8 cellular contexts compared by ENCODE assay signal in the genomic region with DNA sequence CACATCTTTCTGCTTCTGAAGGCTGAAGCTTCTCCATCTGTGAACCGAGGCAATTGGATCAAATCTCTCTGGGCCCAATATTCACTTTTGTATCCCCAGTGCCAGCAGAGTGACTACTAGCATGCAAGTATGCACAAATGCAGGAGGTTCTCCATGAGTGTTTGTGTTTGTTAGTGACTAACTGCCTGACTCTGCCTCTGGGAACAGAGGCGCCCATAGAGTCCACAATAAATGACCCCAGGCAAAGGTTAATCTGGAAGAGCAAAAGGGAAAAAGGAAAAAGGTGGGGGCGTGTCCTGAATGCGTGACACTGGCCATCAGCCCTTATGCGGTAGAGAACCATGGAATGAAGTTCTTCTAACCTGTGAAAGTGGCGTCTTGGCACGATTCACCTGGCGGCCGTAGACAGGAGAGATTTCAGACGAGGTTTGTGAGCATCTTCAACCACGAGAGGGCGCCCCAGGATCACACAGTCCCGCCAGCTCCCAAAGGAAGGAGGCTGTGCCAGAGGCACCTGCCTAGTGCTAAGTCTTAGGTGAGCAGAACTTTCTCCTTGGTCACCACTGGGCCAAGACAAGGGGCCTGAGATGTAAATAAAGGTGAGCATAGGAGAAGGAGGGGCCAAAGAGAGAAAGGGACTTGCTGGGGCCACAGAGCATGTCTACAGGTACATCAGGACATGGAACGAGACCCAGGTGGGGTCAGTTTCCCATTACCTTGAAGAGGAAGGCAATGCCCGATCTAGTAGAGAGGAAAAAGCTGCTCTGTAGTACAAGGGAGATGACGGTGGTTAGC. TPM values are rescaled to one million over a fixed set of nuclear protein-coding genes. Genes with fewer than 3 reads are reported as not detected.
DNase-seq lines count a peak whose midpoint lies in the region; ATAC-seq, FAIRE-seq and TF ChIP-seq lines count a peak whose summit lies in the region.

No MANE protein-coding gene starts in this region.

- intact Hi-C loops in HepG2 (cut with micrococcal nuclease; ENCODE audit: unreplicated experiment) = loop anchor here (1.0 to 5.0 kb wide), 3 partner anchors 79 to 174 kb away; no protein-coding TSS in a partner anchor

- H3K4me1 ChIP-seq in BLaER1 treated with 17β-estradiol and CSF1 and Interleukin-3, amounts not matched to agents 10 nM and 100 nM = peaks cover 0 to 17% (median 13%) of the 10 kb centered on the region in 10 experiments; a peak in 16 of 20 replicates
- H3K4me1 ChIP-seq in HepG2 (ENCODE audit: insufficient read depth, low read length) = peaks cover 33% of the 10 kb centered on the region

- TF ChIP-seq CTCF in HFFc6 (IDR thresholded peaks at IDR 0.05) = peak; percentile 96
- peak; percentile 94 for TF ChIP-seq CTCF in chondrocyte (IDR thresholded peaks at IDR 0.05)
- peak; percentile 96 for TF ChIP-seq CTCF in HepG2 (CRISPR knock-in tag; IDR thresholded peaks at IDR 0.05)

- no peaks in the 10 kb centered on the region for H3K79me2 ChIP-seq in HepG2 (ENCODE audit: insufficient read depth, low read length)

- H3K9me3 Mint-ChIP-seq in HFFc6 (no peaks in the 10 kb centered on the region), chondrocyte (ENCODE audit: low read depth) (no peaks in the 10 kb centered on the region)

- H3K9ac ChIP-seq in BLaER1 treated with 17β-estradiol and CSF1 and Interleukin-3, amounts not matched to agents 10 nM and 100 nM = no peak overlapping the region
- H3K9ac ChIP-seq in HepG2 (ENCODE audit: insufficient read depth, low read depth, low read length) = no peak overlapping the region

- H3K27ac ChIP-seq in BLaER1 treated with 17β-estradiol and CSF1 and Interleukin-3, amounts not matched to agents 10 nM and 100 nM = no peak overlapping the region
- H3K27ac ChIP-seq in HepG2 (ENCODE audit: extremely low read length, insufficient read depth, low read length) = no peak overlapping the region

- POLR2A ChIA-PET in HepG2 (lab: Yijun Ruan, JAX) = interaction anchor here (1.5 kb wide), 1 partner anchor 79 kb away, joined by 8 read pairs; no protein-coding TSS in a partner anchor

- H3K27me3 Mint-ChIP-seq in HFFc6 (ENCODE audit: insufficient read depth) = no peaks in the 10 kb centered on the region; the same call in 1 of the 2 replicates
- no peaks in the 10 kb centered on the region for H3K27me3 Mint-ChIP-seq in chondrocyte (ENCODE audit: low read depth)

- DNase-seq in HFFc6 (peak; percentile 48), NCI-H345 (lab: John Stamatoyannopoulos, UW) (peak; percentile 79), chondrocyte (ENCODE audit: low spot score) (no peak), HepG2 (ENCODE audit: low spot score) (peak; percentile 67)
- peak; percentile 87 to 89 for DNase-seq in activated CD4-positive, alpha-beta T cell treated with anti-CD3 and anti-CD28 coated beads for 24 hours (ENCODE audit: low read depth in 2 of 2)
- peak; percentile 64 to 85 (median 75) for DNase-seq in stimulated activated CD4-positive, alpha-beta T cell treated with anti-CD3 and anti-CD28 coated beads, TNF-alpha, amount 100 ng/mL, for 1 hour (ENCODE audit: low read depth in 3 of 3, low spot score in 1 of 3)

- TF ChIP-seq EP300 in HepG2 (IDR thresholded peaks at IDR 0.05; ENCODE audit: low read depth in 2 of 2, low read length in 2 of 2) = no peak
- no peak for TF ChIP-seq EP300 in HepG2 (CRISPR knock-in tag; IDR thresholded peaks at IDR 0.05; ENCODE audit: borderline replicate concordance)

- H3K4me3 Mint-ChIP-seq in HFFc6 (peak overlapping the region; percentile 59), chondrocyte (ENCODE audit: unreplicated experiment) (no peak overlapping the region)

- FAIRE-seq in HepG2 (lab: Jason Lieb, UNC) = peak; percentile 85

- no peaks in the 10 kb centered on the region for H4K20me1 ChIP-seq in BLaER1 treated with 17β-estradiol and CSF1 and Interleukin-3, amounts not matched to agents 10 nM and 100 nM
- H4K20me1 ChIP-seq in HepG2 (ENCODE audit: insufficient read depth, low read length) = peaks cover 7% of the 10 kb centered on the region; the same call in 1 of the 2 replicates

- WGBS in HepG2 (ENCODE audit: low lambda C conversion rate) = 10% methylated on average over 16 of the region's 16 CpGs

- TF ChIP-seq RAD21 in HepG2 (CRISPR knock-in tag; IDR thresholded peaks at IDR 0.05) = peak; percentile 92

- H2AFZ ChIP-seq in HepG2 (ENCODE audit: low read length) = no peak overlapping the region

- H3K27ac Mint-ChIP-seq in HFFc6 = no peak overlapping the region
- H3K27ac Mint-ChIP-seq in chondrocyte (ENCODE audit: unreplicated experiment) = no peak overlapping the region

- H3K4me1 Mint-ChIP-seq in HFFc6 (ENCODE audit: low read depth) (peaks cover 12% of the 10 kb centered on the region), chondrocyte (ENCODE audit: low read depth) (peaks cover 3% of the 10 kb centered on the region)

- H3K36me3 Mint-ChIP-seq in HFFc6 (ENCODE audit: low read depth) (no peaks in the 10 kb centered on the region), chondrocyte (ENCODE audit: low read depth) (no peaks in the 10 kb centered on the region)

- H3K27me3 ChIP-seq in BLaER1 treated with 17β-estradiol and CSF1 and Interleukin-3, amounts not matched to agents 10 nM and 100 nM = no peaks in the 10 kb centered on the region
- peaks cover 0 to 12% of the 10 kb centered on the region in 2 experiments; a peak in 2 of 5 replicates for H3K27me3 ChIP-seq in HepG2 (ENCODE audit: control insufficient read depth in 1 of 2, insufficient read depth in 2 of 2, low read length in 2 of 2)

- H3K36me3 ChIP-seq in BLaER1 treated with 17β-estradiol and CSF1 and Interleukin-3, amounts not matched to agents 10 nM and 100 nM = no peaks in the 10 kb centered on the region
- no peaks in the 10 kb centered on the region for H3K36me3 ChIP-seq in HepG2 (replicated peaks in 1 of 2; ENCODE audit: control insufficient read depth in 1 of 2, insufficient read depth in 2 of 2, low read length in 2 of 2)

- ATAC-seq in HepG2 (peak; percentile 79), GM18520 (IDR thresholded peaks at IDR 0.05; ENCODE audit: unreplicated experiment) (no peak)

- no peak overlapping the region for H3K4me3 ChIP-seq in BLaER1 treated with 17β-estradiol and CSF1 and Interleukin-3, amounts not matched to agents 10 nM and 100 nM
- H3K4me3 ChIP-seq in HepG2 (replicated peaks in 1 of 3; ENCODE audit: insufficient read depth in 1 of 3, low read depth in 2 of 3, low read length in 3 of 3) = no peak overlapping the region

- CTCF ChIA-PET in HepG2 (lab: Yijun Ruan, JAX; ENCODE audit: low intra/inter-chr PET ratio, low total read pairs) = interaction anchor here (0.7 to 2.9 kb wide), 5 partner anchors 45 to 302 kb away, joined by 3 to 46 read pairs (median 6); no protein-coding TSS in a partner anchor

- H3K4me2 ChIP-seq in BLaER1 treated with 17β-estradiol and CSF1 and Interleukin-3, amounts not matched to agents 10 nM and 100 nM = peak overlapping the region in 9 of 11 experiments; percentile 4 to 81 (median 24); a peak in 11 of 22 replicates
- H3K4me2 ChIP-seq in HepG2 (ENCODE audit: low read depth, low read length) = peak overlapping the region; percentile 62

- in situ Hi-C loops in HepG2 (cut with HindIII; ENCODE audit: extremely low pct_ligation_motif_present, low pct_unique_long_range_greater_than_20kb) = loop anchor here (5.0 kb wide), 1 partner anchor 81 kb away; no protein-coding TSS in a partner anchor

- H3K9me3 ChIP-seq in BLaER1 treated with 17β-estradiol and CSF1 and Interleukin-3, amounts not matched to agents 10 nM and 100 nM (replicated peaks in 1 of 11) = no peaks in the 10 kb centered on the region
- H3K9me3 ChIP-seq in HepG2 (ENCODE audit: low read length) = no peaks in the 10 kb centered on the region

- no peak for TF ChIP-seq POLR2A in HepG2 (IDR thresholded peaks at IDR 0.05; ENCODE audit: insufficient read depth in 1 of 2, low read depth in 2 of 2, low read length in 2 of 2)

- BruUV-seq in HepG2 (replicated peaks; lab: Mats Ljungman, UMichigan) = no TSS peak

RNA-seq across cellular contexts. Expression of gene RBPMS2, which starts 44.2 kb away (rescaled TPM):
- under 1 TPM in 1 of 6 experiments, not detected in 5; 0.14 TPM for total RNA-seq in HFFc6 (2021; fragmentation: NEBNext Ultra II Directional; extraction: Animal tissue kit (Norgen Biotek cat#: 25700))
- total RNA-seq in chondrocyte = 1.8 to 6.0 TPM (median 4.7 TPM) in 3 replicates
- total RNA-seq in HepG2 (2016; rRNA removed; fragmentation: Illumina TruSeq; extraction: Trizol) = not detected in 2 replicates
- total RNA-seq in HepG2 (2016; cell fraction: cytosol; rRNA removed; fragmentation: Illumina TruSeq; extraction: Trizol; ENCODE audit: low read depth) = not detected in 2 replicates
- total RNA-seq in HepG2 (2016; cell fraction: insoluble cytoplasmic fraction; rRNA removed; fragmentation: Illumina TruSeq; extraction: Trizol) = not detected in 2 replicates
- total RNA-seq in HepG2 (2016; cell fraction: membrane; rRNA removed; fragmentation: Illumina TruSeq; extraction: Trizol) = 0.12 TPM in 1 of 2 replicates, not detected in the other
- total RNA-seq in HepG2 (2016; cell fraction: nucleus; rRNA removed; fragmentation: Illumina TruSeq; extraction: Trizol) = not detected in 2 replicates
- polyA plus RNA-seq in HepG2 (2011; rRNA removed) = 0.08 and 0.16 TPM in 2 replicates
- polyA plus RNA-seq in HepG2 (2011; cell fraction: cytosol; rRNA removed) = 0.08 and 0.10 TPM in 2 replicates
- 0.14 and 0.26 TPM in 2 replicates for polyA plus RNA-seq in HepG2 (2011; cell fraction: nucleus; rRNA removed)
- 0.08 and 0.44 TPM in 2 replicates for polyA plus RNA-seq in HepG2 (2012)
- 0.72 and 1.0 TPM in 2 replicates for polyA plus RNA-seq in HepG2 (2016; cell fraction: cytosol; fragmentation: Illumina TruSeq; extraction: Trizol; ENCODE audit: low read depth)
- polyA plus RNA-seq in HepG2 (2016; cell fraction: insoluble cytoplasmic fraction; fragmentation: Illumina TruSeq; extraction: Trizol; ENCODE audit: low read depth) = 0.46 and 0.60 TPM in 2 replicates
- polyA plus RNA-seq in HepG2 (2016; cell fraction: membrane; fragmentation: Illumina TruSeq; extraction: Trizol; ENCODE audit: low read depth) = 1.2 and 1.5 TPM in 2 replicates
- polyA plus RNA-seq in HepG2 (2016; cell fraction: nucleus; fragmentation: Illumina TruSeq; extraction: Trizol; ENCODE audit: insufficient read depth, low read depth) = 0.52 and 0.70 TPM in 2 replicates
- polyA minus RNA-seq in HepG2 (2011; rRNA and poly(A)+ RNA removed; ENCODE audit: low replicate concordance) = 0.10 and 0.94 TPM in 2 replicates
- not detected in 2 replicates for polyA minus RNA-seq in HepG2 (2011; cell fraction: cytosol; rRNA and poly(A)+ RNA removed)
- not detected in 2 replicates for polyA minus RNA-seq in HepG2 (2011; cell fraction: nucleus; rRNA and poly(A)+ RNA removed)
